ENCODE assay signal across 1 cellular context in the genomic region with DNA sequence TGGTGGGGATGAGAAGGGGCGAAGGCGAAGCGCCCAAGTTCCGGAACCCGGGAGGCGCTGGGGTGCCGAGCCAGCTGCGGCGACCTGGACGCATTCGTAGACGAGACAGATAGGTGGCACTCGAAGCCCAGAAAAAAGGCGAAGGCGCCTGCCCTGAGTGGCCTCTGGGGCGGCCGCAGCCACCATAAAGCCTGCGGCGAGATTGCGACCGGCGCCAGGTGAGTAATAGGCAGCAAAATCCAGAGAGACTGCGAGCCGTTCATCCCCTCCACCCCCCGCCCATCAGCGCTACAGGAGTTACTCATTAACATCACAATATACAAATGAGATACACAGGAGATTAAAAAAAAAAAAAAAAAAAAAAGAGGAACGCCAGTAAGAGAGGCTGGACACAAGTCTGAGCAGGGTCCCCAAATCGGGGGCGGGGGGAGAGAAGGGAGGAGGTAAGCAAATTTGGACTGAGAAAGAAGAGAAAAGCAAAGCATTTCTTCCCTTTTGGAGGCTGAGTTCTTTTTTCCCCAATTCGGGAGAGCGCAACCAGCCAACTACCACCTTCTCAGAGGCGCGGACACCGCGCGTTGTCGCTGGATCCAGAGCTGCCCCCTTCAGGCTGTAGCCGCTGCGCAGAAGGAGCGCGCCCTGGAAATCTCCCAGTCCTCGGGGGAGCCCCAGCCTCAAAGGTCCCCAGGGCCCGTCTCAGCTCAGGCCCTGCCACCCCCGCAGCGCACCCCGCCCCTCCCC.
TF ChIP-seq lines count a peak whose summit lies in the region.

No MANE protein-coding gene starts in this region.

TF ChIP-seq in HepG2, 621 proteins besides CTCF, POLR2A, EP300 and RAD21 (continued from another document and continues in another):
- TF ChIP-seq, protein P1, sequence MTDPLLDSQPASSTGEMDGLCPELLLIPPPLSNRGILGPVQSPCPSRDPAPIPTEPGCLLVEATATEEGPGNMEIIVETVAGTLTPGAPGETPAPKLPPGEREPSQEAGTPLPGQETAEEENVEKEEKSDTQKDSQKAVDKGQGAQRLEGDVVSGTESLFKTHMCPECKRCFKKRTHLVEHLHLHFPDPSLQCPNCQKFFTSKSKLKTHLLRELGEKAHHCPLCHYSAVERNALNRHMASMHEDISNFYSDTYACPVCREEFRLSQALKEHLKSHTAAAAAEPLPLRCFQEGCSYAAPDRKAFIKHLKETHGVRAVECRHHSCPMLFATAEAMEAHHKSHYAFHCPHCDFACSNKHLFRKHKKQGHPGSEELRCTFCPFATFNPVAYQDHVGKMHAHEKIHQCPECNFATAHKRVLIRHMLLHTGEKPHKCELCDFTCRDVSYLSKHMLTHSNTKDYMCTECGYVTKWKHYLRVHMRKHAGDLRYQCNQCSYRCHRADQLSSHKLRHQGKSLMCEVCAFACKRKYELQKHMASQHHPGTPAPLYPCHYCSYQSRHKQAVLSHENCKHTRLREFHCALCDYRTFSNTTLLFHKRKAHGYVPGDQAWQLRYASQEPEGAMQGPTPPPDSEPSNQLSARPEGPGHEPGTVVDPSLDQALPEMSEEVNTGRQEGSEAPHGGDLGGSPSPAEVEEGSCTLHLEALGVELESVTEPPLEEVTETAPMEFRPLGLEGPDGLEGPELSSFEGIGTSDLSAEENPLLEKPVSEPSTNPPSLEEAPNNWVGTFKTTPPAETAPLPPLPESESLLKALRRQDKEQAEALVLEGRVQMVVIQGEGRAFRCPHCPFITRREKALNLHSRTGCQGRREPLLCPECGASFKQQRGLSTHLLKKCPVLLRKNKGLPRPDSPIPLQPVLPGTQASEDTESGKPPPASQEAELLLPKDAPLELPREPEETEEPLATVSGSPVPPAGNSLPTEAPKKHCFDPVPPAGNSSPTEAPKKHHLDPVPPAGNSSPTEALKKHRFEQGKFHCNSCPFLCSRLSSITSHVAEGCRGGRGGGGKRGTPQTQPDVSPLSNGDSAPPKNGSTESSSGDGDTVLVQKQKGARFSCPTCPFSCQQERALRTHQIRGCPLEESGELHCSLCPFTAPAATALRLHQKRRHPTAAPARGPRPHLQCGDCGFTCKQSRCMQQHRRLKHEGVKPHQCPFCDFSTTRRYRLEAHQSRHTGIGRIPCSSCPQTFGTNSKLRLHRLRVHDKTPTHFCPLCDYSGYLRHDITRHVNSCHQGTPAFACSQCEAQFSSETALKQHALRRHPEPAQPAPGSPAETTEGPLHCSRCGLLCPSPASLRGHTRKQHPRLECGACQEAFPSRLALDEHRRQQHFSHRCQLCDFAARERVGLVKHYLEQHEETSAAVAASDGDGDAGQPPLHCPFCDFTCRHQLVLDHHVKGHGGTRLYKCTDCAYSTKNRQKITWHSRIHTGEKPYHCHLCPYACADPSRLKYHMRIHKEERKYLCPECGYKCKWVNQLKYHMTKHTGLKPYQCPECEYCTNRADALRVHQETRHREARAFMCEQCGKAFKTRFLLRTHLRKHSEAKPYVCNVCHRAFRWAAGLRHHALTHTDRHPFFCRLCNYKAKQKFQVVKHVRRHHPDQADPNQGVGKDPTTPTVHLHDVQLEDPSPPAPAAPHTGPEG (CRISPR knock-in tag; IDR thresholded peaks at IDR 0.05), result no peak
- TF ChIP-seq HOXA7 (CRISPR knock-in tag; IDR thresholded peaks at IDR 0.05), result no peak
- no peak for TF ChIP-seq ZEB1 (IDR thresholded peaks at IDR 0.05; ENCODE audit: insufficient replicate concordance, low read depth)
- TF ChIP-seq, protein P2, sequence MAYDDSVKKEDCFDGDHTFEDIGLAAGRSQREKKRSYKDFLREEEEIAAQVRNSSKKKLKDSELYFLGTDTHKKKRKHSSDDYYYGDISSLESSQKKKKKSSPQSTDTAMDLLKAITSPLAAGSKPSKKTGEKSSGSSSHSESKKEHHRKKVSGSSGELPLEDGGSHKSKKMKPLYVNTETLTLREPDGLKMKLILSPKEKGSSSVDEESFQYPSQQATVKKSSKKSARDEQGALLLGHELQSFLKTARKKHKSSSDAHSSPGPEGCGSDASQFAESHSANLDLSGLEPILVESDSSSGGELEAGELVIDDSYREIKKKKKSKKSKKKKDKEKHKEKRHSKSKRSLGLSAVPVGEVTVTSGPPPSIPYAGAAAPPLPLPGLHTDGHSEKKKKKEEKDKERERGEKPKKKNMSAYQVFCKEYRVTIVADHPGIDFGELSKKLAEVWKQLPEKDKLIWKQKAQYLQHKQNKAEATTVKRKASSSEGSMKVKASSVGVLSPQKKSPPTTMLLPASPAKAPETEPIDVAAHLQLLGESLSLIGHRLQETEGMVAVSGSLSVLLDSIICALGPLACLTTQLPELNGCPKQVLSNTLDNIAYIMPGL (CRISPR knock-in tag; IDR thresholded peaks at IDR 0.05; ENCODE audit: borderline replicate concordance in 1 of 2, low read depth in 1 of 2), result peak; percentile 72 to 86; a peak in 3 of 4 replicates
- TF ChIP-seq, protein P3, sequence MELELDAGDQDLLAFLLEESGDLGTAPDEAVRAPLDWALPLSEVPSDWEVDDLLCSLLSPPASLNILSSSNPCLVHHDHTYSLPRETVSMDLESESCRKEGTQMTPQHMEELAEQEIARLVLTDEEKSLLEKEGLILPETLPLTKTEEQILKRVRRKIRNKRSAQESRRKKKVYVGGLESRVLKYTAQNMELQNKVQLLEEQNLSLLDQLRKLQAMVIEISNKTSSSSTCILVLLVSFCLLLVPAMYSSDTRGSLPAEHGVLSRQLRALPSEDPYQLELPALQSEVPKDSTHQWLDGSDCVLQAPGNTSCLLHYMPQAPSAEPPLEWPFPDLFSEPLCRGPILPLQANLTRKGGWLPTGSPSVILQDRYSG (CRISPR knock-in tag; IDR thresholded peaks at IDR 0.05), result no peak
- 0 out of 2 replicates have a peak, but pooled peaks have one; percentile 27 for TF ChIP-seq ZBTB7B (CRISPR knock-in tag; IDR thresholded peaks at IDR 0.05)
- TF ChIP-seq, protein P4, sequence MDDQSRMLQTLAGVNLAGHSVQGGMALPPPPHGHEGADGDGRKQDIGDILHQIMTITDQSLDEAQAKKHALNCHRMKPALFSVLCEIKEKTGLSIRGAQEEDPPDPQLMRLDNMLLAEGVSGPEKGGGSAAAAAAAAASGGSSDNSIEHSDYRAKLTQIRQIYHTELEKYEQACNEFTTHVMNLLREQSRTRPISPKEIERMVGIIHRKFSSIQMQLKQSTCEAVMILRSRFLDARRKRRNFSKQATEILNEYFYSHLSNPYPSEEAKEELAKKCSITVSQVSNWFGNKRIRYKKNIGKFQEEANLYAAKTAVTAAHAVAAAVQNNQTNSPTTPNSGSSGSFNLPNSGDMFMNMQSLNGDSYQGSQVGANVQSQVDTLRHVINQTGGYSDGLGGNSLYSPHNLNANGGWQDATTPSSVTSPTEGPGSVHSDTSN (CRISPR knock-in tag; IDR thresholded peaks at IDR 0.05; ENCODE audit: borderline replicate concordance), result no peak
- TF ChIP-seq CREB1 (IDR thresholded peaks at IDR 0.05), result no peak
- no peak for TF ChIP-seq CREB1 (CRISPR knock-in tag; IDR thresholded peaks at IDR 0.05)
- TF ChIP-seq RAD51 (IDR thresholded peaks at IDR 0.05; ENCODE audit: borderline replicate concordance), result no peak
- TF ChIP-seq ZMYM4 (CRISPR knock-in tag; IDR thresholded peaks at IDR 0.05), result peak; percentile 57; the same call in 1 of the 2 replicates
- TF ChIP-seq, protein P5, sequence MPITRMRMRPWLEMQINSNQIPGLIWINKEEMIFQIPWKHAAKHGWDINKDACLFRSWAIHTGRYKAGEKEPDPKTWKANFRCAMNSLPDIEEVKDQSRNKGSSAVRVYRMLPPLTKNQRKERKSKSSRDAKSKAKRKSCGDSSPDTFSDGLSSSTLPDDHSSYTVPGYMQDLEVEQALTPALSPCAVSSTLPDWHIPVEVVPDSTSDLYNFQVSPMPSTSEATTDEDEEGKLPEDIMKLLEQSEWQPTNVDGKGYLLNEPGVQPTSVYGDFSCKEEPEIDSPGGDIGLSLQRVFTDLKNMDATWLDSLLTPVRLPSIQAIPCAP (CRISPR knock-in tag; IDR thresholded peaks at IDR 0.05; ENCODE audit: low read depth), result no peak
- TF ChIP-seq ZNF510 (CRISPR knock-in tag; IDR thresholded peaks at IDR 0.05; ENCODE audit: low read depth), result no peak
- 0 out of 2 replicates have a peak, but pooled peaks have one; percentile 31 for TF ChIP-seq ZNF343 (CRISPR knock-in tag; IDR thresholded peaks at IDR 0.05)
- no peak for TF ChIP-seq ZNF589 (CRISPR knock-in tag; conservative IDR thresholded peaks at IDR 0.05)
- TF ChIP-seq TBX2 (CRISPR knock-in tag; IDR thresholded peaks at IDR 0.05; ENCODE audit: borderline replicate concordance), result peak; percentile 58; the same call in 1 of the 2 replicates
- TF ChIP-seq, protein P6, sequence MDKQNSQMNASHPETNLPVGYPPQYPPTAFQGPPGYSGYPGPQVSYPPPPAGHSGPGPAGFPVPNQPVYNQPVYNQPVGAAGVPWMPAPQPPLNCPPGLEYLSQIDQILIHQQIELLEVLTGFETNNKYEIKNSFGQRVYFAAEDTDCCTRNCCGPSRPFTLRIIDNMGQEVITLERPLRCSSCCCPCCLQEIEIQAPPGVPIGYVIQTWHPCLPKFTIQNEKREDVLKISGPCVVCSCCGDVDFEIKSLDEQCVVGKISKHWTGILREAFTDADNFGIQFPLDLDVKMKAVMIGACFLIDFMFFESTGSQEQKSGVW (CRISPR knock-in tag; IDR thresholded peaks at IDR 0.05; ENCODE audit: borderline replicate concordance), result no peak
- peak; percentile 38; the same call in 1 of the 2 replicates for TF ChIP-seq RXRB (CRISPR knock-in tag; IDR thresholded peaks at IDR 0.05; ENCODE audit: borderline replicate concordance)
- no peak for TF ChIP-seq TMF1 (CRISPR knock-in tag; IDR thresholded peaks at IDR 0.05; ENCODE audit: low read depth)
- 0 out of 2 replicates have a peak, but pooled peaks have one; percentile 38 for TF ChIP-seq SMAD3 (CRISPR knock-in tag; IDR thresholded peaks at IDR 0.05)
- TF ChIP-seq, protein P7, sequence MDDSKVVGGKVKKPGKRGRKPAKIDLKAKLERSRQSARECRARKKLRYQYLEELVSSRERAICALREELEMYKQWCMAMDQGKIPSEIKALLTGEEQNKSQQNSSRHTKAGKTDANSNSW (CRISPR knock-in tag; IDR thresholded peaks at IDR 0.05; ENCODE audit: borderline replicate concordance), result no peak
- TF ChIP-seq, protein P8, sequence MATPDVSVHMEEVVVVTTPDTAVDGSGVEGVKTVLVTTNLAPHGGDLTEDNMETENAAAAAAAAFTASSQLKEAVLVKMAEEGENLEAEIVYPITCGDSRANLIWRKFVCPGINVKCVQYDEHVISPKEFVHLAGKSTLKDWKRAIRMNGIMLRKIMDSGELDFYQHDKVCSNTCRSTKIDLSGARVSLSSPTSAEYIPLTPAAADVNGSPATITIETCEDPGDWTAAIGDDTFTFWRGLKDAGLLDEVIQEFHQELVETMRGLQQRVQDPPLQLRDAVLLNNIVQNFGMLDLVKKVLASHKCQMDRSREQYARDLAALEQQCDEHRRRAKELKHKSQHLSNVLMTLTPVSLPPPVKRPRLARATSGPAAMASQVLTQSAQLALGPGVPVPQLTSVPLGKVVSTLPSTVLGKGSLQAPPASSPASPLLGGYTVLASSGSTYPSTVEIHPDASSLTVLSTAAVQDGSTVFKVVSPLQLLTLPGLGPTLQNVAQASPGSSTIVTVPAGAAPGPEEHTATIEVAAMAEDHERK (CRISPR knock-in tag; IDR thresholded peaks at IDR 0.05; ENCODE audit: low read depth), result no peak
- peak; percentile 63; the same call in 1 of the 2 replicates for TF ChIP-seq ZKSCAN8 (CRISPR knock-in tag; IDR thresholded peaks at IDR 0.05; ENCODE audit: borderline replicate concordance)
- no peak for TF ChIP-seq SOX6 (IDR thresholded peaks at IDR 0.05)
- peak; percentile 61; the same call in 1 of the 2 replicates for TF ChIP-seq SOX6 (CRISPR knock-in tag; IDR thresholded peaks at IDR 0.05)
- TF ChIP-seq ZSCAN29 (CRISPR knock-in tag; conservative IDR thresholded peaks at IDR 0.05), result no peak
- TF ChIP-seq, protein P9, sequence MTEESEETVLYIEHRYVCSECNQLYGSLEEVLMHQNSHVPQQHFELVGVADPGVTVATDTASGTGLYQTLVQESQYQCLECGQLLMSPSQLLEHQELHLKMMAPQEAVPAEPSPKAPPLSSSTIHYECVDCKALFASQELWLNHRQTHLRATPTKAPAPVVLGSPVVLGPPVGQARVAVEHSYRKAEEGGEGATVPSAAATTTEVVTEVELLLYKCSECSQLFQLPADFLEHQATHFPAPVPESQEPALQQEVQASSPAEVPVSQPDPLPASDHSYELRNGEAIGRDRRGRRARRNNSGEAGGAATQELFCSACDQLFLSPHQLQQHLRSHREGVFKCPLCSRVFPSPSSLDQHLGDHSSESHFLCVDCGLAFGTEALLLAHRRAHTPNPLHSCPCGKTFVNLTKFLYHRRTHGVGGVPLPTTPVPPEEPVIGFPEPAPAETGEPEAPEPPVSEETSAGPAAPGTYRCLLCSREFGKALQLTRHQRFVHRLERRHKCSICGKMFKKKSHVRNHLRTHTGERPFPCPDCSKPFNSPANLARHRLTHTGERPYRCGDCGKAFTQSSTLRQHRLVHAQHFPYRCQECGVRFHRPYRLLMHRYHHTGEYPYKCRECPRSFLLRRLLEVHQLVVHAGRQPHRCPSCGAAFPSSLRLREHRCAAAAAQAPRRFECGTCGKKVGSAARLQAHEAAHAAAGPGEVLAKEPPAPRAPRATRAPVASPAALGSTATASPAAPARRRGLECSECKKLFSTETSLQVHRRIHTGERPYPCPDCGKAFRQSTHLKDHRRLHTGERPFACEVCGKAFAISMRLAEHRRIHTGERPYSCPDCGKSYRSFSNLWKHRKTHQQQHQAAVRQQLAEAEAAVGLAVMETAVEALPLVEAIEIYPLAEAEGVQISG (CRISPR knock-in tag; IDR thresholded peaks at IDR 0.05), result peak; percentile 66
- TF ChIP-seq, protein P10, sequence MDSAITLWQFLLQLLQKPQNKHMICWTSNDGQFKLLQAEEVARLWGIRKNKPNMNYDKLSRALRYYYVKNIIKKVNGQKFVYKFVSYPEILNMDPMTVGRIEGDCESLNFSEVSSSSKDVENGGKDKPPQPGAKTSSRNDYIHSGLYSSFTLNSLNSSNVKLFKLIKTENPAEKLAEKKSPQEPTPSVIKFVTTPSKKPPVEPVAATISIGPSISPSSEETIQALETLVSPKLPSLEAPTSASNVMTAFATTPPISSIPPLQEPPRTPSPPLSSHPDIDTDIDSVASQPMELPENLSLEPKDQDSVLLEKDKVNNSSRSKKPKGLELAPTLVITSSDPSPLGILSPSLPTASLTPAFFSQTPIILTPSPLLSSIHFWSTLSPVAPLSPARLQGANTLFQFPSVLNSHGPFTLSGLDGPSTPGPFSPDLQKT (CRISPR knock-in tag; IDR thresholded peaks at IDR 0.05; ENCODE audit: borderline replicate concordance), result no peak
- TF ChIP-seq ZNF569 (CRISPR knock-in tag; IDR thresholded peaks at IDR 0.05; ENCODE audit: borderline replicate concordance), result no peak
- TF ChIP-seq, protein P11, sequence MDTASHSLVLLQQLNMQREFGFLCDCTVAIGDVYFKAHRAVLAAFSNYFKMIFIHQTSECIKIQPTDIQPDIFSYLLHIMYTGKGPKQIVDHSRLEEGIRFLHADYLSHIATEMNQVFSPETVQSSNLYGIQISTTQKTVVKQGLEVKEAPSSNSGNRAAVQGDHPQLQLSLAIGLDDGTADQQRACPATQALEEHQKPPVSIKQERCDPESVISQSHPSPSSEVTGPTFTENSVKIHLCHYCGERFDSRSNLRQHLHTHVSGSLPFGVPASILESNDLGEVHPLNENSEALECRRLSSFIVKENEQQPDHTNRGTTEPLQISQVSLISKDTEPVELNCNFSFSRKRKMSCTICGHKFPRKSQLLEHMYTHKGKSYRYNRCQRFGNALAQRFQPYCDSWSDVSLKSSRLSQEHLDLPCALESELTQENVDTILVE (CRISPR knock-in tag; IDR thresholded peaks at IDR 0.05), result 0 out of 2 replicates have a peak, but pooled peaks have one; percentile 42
- no peak for TF ChIP-seq ZNF724P (CRISPR knock-in tag; IDR thresholded peaks at IDR 0.05; ENCODE audit: borderline replicate concordance)
- TF ChIP-seq HNRNPLL (IDR thresholded peaks at IDR 0.05; ENCODE audit: low read depth, low read length, poor library complexity, severe bottlenecking), result peak; percentile 65
- TF ChIP-seq DPF2 (CRISPR knock-in tag; IDR thresholded peaks at IDR 0.05; ENCODE audit: borderline replicate concordance, low read depth), result no peak
- no peak for TF ChIP-seq ZNF496 (CRISPR knock-in tag; IDR thresholded peaks at IDR 0.05; ENCODE audit: insufficient replicate concordance)
- TF ChIP-seq ZBTB38 (CRISPR knock-in tag; IDR thresholded peaks at IDR 0.05), result 0 out of 2 replicates have a peak, but pooled peaks have one; percentile 29
